In the genomic region with DNA sequence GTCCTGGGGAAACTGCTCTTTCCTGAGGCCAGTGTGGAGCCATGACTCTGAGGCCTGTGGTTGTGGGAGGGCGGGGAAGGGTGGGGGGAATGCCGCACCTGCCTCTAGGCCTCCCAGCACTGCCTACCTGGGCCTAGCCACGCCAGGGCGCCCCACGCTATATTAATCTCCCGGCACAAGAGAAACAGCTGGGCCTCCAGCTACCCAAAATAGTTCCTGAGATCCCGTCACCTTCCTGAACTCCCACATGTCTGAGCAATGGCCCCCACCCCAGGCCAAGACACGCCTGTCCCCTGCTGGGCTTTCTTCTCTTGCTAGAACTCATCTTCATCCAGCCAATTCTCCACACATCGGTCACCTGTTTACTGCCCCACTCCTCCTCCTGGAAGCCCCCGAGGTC, we compare ENCODE assay signal across 19 cellular contexts. TPM values are rescaled to one million over a fixed set of nuclear protein-coding genes. Genes with fewer than 3 reads are reported as not detected.
DNase-seq lines count a peak whose midpoint lies in the region; ATAC-seq and TF ChIP-seq lines count a peak whose summit lies in the region.
"Had no signal": no experiment of that assay in that cellular context is flagged by ENCODE, and none has a peak within 500 bp of the region (broad histone marks: within the 10 kb centered on the region; RNA-seq: fewer than 3 reads in every experiment).

No MANE protein-coding gene starts in this region.

- no peak overlapping the region for H3K4me3 ChIP-seq in BE2C (ENCODE audit: low read depth, low read length)
- H3K4me3 ChIP-seq: adrenal gland, gastrocnemius medialis had no signal

- H2BK120ac ChIP-seq in H9 (ENCODE audit: low read depth, low read length, poor library complexity, severe bottlenecking), result no peak overlapping the region

- H3K4me1 Mint-ChIP-seq in H9 (peaks cover 40 to 47% of the 10 kb centered on the region in 2 experiments), mesothelial cell of epicardium (peaks cover 65% of the 10 kb centered on the region)
- H3K4me1 Mint-ChIP-seq in stimulated activated effector memory CD8-positive, alpha-beta T cell treated with anti-CD3 and anti-CD28 coated beads, Interleukin-12 subunit alpha, Interleukin-12 subunit beta, amount 100 ng/mL, for 72 hours, result peaks cover 29% of the 10 kb centered on the region

- no peaks in the 10 kb centered on the region; the same call in 1 of the 2 replicates for H3K36me3 ChIP-seq in BE2C
- H3K36me3 ChIP-seq: gastrocnemius medialis had no signal

- H2BK20ac ChIP-seq in H9 (ENCODE audit: low read depth, low read length, poor library complexity, severe bottlenecking), result no peak overlapping the region

- H3K27ac ChIP-seq in H9 (ENCODE audit: insufficient read length, low read depth, low read length), result no peak overlapping the region
- peak overlapping the region; percentile 38 for H3K27ac ChIP-seq in angular gyrus (ENCODE audit: low read depth, low read length)
- H3K27ac ChIP-seq: adrenal gland had no signal

- H3K9me3 Mint-ChIP-seq in H9, result no peaks in the 10 kb centered on the region
- no peaks in the 10 kb centered on the region for H3K9me3 Mint-ChIP-seq in mesothelial cell of epicardium
- no peaks in the 10 kb centered on the region for H3K9me3 Mint-ChIP-seq in stimulated activated effector memory CD8-positive, alpha-beta T cell treated with anti-CD3 and anti-CD28 coated beads, Interleukin-12 subunit alpha, Interleukin-12 subunit beta, amount 100 ng/mL, for 72 hours
- H3K9me3 Mint-ChIP-seq: CD4-positive, alpha-beta memory T cell; HFFc6 had no signal

- H3K79me2 ChIP-seq in H9 (ENCODE audit: insufficient read depth, low read length), result no peaks in the 10 kb centered on the region

- no peak overlapping the region for H3K4ac ChIP-seq in H9 (ENCODE audit: low read depth, low read length)

- H3K4me2 ChIP-seq in H9 (ENCODE audit: insufficient read depth, insufficient read length, low read length), result no peak overlapping the region

- H4K20me1 ChIP-seq in H9 (ENCODE audit: control insufficient read depth, insufficient read depth, insufficient read length), result no peaks in the 10 kb centered on the region

- no peak overlapping the region for H2AK5ac ChIP-seq in H9 (ENCODE audit: insufficient read length, low read length)

- H3K27me3 ChIP-seq in H9 (ENCODE audit: insufficient read depth, low read length) (no peaks in the 10 kb centered on the region), BE2C (no peaks in the 10 kb centered on the region)
- H3K27me3 ChIP-seq: adrenal gland, gastrocnemius medialis had no signal

- no peak for ATAC-seq in stimulated activated effector memory CD8-positive, alpha-beta T cell treated with anti-CD3 and anti-CD28 coated beads, Interleukin-12 subunit alpha, Interleukin-12 subunit beta, amount 100 ng/mL, for 72 hours
- ATAC-seq: gastrocnemius medialis, HepG2, Right ventricle myocardium inferior had no signal

- H2BK5ac ChIP-seq in H9 (ENCODE audit: insufficient read length, low read length), result no peak overlapping the region

- no peak overlapping the region for H3T11ph ChIP-seq in H9 (ENCODE audit: low read length)

- H2BK12ac ChIP-seq in H9 (ENCODE audit: insufficient read length, low read depth, low read length), result no peak overlapping the region

- H3K14ac ChIP-seq in H9 (ENCODE audit: insufficient read depth, low read length), result no peak overlapping the region

- H4K8ac ChIP-seq in H9 (replicated peaks; ENCODE audit: insufficient read length, low read depth, low read length), result no peak overlapping the region

- no peak overlapping the region for H3K23ac ChIP-seq in H9 (ENCODE audit: insufficient read length, low read depth, low read length)

- no peak for DNase-seq in H9
- DNase-seq in mesothelial cell of epicardium (ENCODE audit: low spot score in 2 of 2, unreplicated experiment in 2 of 2), result no peak
- DNase-seq in stimulated activated effector memory CD8-positive, alpha-beta T cell treated with anti-CD3 and anti-CD28 coated beads, Interleukin-12 subunit alpha, Interleukin-12 subunit beta, amount 100 ng/mL, for 72 hours (ENCODE audit: low spot score in 2 of 2), result no peak
- no peak for DNase-seq in NCI-H524 treated with DMSO at 0.1 percent for 48 hours (lab: John Stamatoyannopoulos, UW)
- no peak for DNase-seq in BE2C
- DNase-seq in dermis blood vessel endothelial cell, result no peak
- no peak for DNase-seq in medulla oblongata (ENCODE audit: extremely low spot score)
- DNase-seq: activated CD8-positive, alpha-beta memory T cell treated with anti-CD3 and anti-CD28 coated beads, Interleukin-2, amount 50 U/mL, for 4 hours; adrenal gland; CD4-positive, alpha-beta memory T cell; gastrocnemius medialis; GF-D8; HFFc6; NCI-H1436; NCI-H524; SW 1271 had no signal

- no CpG with 5 or more reads among the region's 10 CpGs for WGBS in H9 (ENCODE audit: extremely low coverage, insufficient read length, low lambda C conversion rate)

- no peak overlapping the region for H3K4me3 Mint-ChIP-seq in H9
- H3K4me3 Mint-ChIP-seq in mesothelial cell of epicardium, result no peak overlapping the region
- no peak overlapping the region for H3K4me3 Mint-ChIP-seq in stimulated activated effector memory CD8-positive, alpha-beta T cell treated with anti-CD3 and anti-CD28 coated beads, Interleukin-12 subunit alpha, Interleukin-12 subunit beta, amount 100 ng/mL, for 72 hours
- H3K4me3 Mint-ChIP-seq: CD4-positive, alpha-beta memory T cell; HFFc6 had no signal

- no peaks in the 10 kb centered on the region for H3K79me1 ChIP-seq in H9 (ENCODE audit: insufficient read depth, low read depth, low read length, poor library complexity, severe bottlenecking)

- H3K56ac ChIP-seq in H9 (ENCODE audit: insufficient read length, low read depth, low read length), result no peak overlapping the region

- H3K18ac ChIP-seq in H9 (ENCODE audit: insufficient read length, low read depth, low read length), result no peak overlapping the region

- H3K9me3 ChIP-seq in H9 (ENCODE audit: control insufficient read depth, low read depth, low read length) (no peaks in the 10 kb centered on the region), BE2C (no peaks in the 10 kb centered on the region)
- H3K9me3 ChIP-seq: adrenal gland, gastrocnemius medialis had no signal

- H3K27ac Mint-ChIP-seq in H9, result peak overlapping the region in 2 of 3 experiments; percentile 37 to 47; a peak in 1 of 7 replicates
- H3K27ac Mint-ChIP-seq in mesothelial cell of epicardium, result peak overlapping the region; percentile 24
- H3K27ac Mint-ChIP-seq in stimulated activated effector memory CD8-positive, alpha-beta T cell treated with anti-CD3 and anti-CD28 coated beads, Interleukin-12 subunit alpha, Interleukin-12 subunit beta, amount 100 ng/mL, for 72 hours, result peak overlapping the region; percentile 74
- H3K27ac Mint-ChIP-seq: HFFc6 had no signal

- H4K91ac ChIP-seq in H9 (ENCODE audit: insufficient read length, low read depth, low read length), result no peak overlapping the region

- no peak overlapping the region for H3K9ac ChIP-seq in H9 (ENCODE audit: extremely low read depth, insufficient read length, low read length)

- H2AFZ ChIP-seq in H9 (ENCODE audit: low read length), result no peak overlapping the region

- H2BK15ac ChIP-seq in H9 (ENCODE audit: low read depth, low read length), result no peak overlapping the region

- no peaks in the 10 kb centered on the region for H3K27me3 Mint-ChIP-seq in H9 (ENCODE audit: low read depth)
- H3K27me3 Mint-ChIP-seq in mesothelial cell of epicardium (ENCODE audit: low read depth), result no peaks in the 10 kb centered on the region
- H3K27me3 Mint-ChIP-seq: CD4-positive, alpha-beta memory T cell had no signal

- H4K5ac ChIP-seq in H9 (ENCODE audit: insufficient read length, low read depth, low read length), result no peak overlapping the region

- H3K23me2 ChIP-seq in H9 (ENCODE audit: insufficient read length, low read depth, low read length, poor library complexity, severe bottlenecking), result no peaks in the 10 kb centered on the region

- TF ChIP-seq CTCF in H9 (conservative IDR thresholded peaks at IDR 0.05) (no peak), mesothelial cell of epicardium (IDR thresholded peaks at IDR 0.05; ENCODE audit: unreplicated experiment) (no peak), BE2C (IDR thresholded peaks at IDR 0.05; ENCODE audit: low read depth, low read length) (no peak)

- H3K36me3 Mint-ChIP-seq in H9 (ENCODE audit: insufficient read depth in 1 of 3, low read depth in 3 of 3), result peaks cover 8 to 10% (median 10%) of the 10 kb centered on the region in 3 experiments; a peak in 4 of 7 replicates
- H3K36me3 Mint-ChIP-seq in mesothelial cell of epicardium, result peaks cover 2% of the 10 kb centered on the region
- peaks cover 12% of the 10 kb centered on the region for H3K36me3 Mint-ChIP-seq in stimulated activated effector memory CD8-positive, alpha-beta T cell treated with anti-CD3 and anti-CD28 coated beads, Interleukin-12 subunit alpha, Interleukin-12 subunit beta, amount 100 ng/mL, for 72 hours

- H3K4me1 ChIP-seq in H9 (ENCODE audit: insufficient read depth, low read length) (no peaks in the 10 kb centered on the region; the same call in 1 of the 2 replicates), BE2C (peaks cover 50% of the 10 kb centered on the region)

RNA-seq across cellular contexts. Expression of a gene that starts 13.0 kb away (rescaled TPM):
- 41.0 and 42.5 TPM in 2 replicates for total RNA-seq in H9 (2021)
- total RNA-seq in mesothelial cell of epicardium, result 100 to 104 TPM (median 102 TPM) in 3 replicates
- polyA plus RNA-seq in BE2C (2012; ENCODE audit: insufficient read depth, insufficient read length, low read depth), result 211 TPM
- total RNA-seq in dermis blood vessel endothelial cell, result 19.9 and 20.6 TPM in 2 replicates
- polyA plus RNA-seq: CD4-positive, alpha-beta memory T cell had no signal

RNA-seq across cellular contexts. Expression of a gene that starts 52.5 kb away (rescaled TPM):
- 4.2 and 4.4 TPM in 2 replicates for total RNA-seq in H9 (2021)
- total RNA-seq in mesothelial cell of epicardium, result 1.3 to 2.1 TPM (median 1.4 TPM) in 3 replicates
- polyA plus RNA-seq in BE2C (2012; ENCODE audit: insufficient read depth, insufficient read length, low read depth), result not detected
- total RNA-seq in dermis blood vessel endothelial cell, result 1.9 and 7.3 TPM in 2 replicates
- total RNA-seq: CD4-positive, alpha-beta memory T cell had no signal
- polyA plus RNA-seq: CD4-positive, alpha-beta memory T cell had no signal

Comparison
In these comparisons a context has a peak if more than half of its experiments do, and no peak if none do; other contexts are left out.
1. H3K27ac Mint-ChIP-seq: peak in every context shown above with its lines; median percentile 74 in stimulated activated effector memory CD8-positive, alpha-beta T cell treated with anti-CD3 and anti-CD28 coated beads, Interleukin-12 subunit alpha, Interleukin-12 subunit beta, amount 100 ng/mL, for 72 hours; 42 in H9; 24 in mesothelial cell of epicardium.